In genomic region chr7:132580717-132581285, GRCh38 we compare ENCODE assay signal across 8 cellular contexts. TPM values are rescaled to one million over a fixed set of nuclear protein-coding genes. Genes with fewer than 3 reads are reported as not detected.
DNase-seq lines count a peak whose midpoint lies in the region; ATAC-seq and TF ChIP-seq lines count a peak whose summit lies in the region.

No MANE protein-coding gene starts in this region.

- DNase-seq in CD8-positive, alpha-beta memory T cell = peak; percentile 52 to 71 (median 61)
- DNase-seq in MM.1S = peak; percentile 78
- peak; percentile 30 to 58 for DNase-seq in SJSA1 (ENCODE audit: low read depth in 1 of 2, low spot score in 2 of 2)
- DNase-seq in activated naive CD8-positive, alpha-beta T cell treated with anti-CD3 and anti-CD28 coated beads for 36 hours = peak; percentile 63
- DNase-seq in heart left ventricle = peak; percentile 70 to 76 (median 74)
- peak; percentile 71 for DNase-seq in putamen (ENCODE audit: low spot score)
- DNase-seq in mesenteric fat pad (ENCODE audit: low spot score) = no peak

- peak; percentile 91 for TF ChIP-seq CTCF in MM.1S (IDR thresholded peaks at IDR 0.05; ENCODE audit: low read length)
- TF ChIP-seq CTCF in heart left ventricle (IDR thresholded peaks at IDR 0.05) = peak; percentile 60 to 87 (median 76)

- ATAC-seq in GM21367 (IDR thresholded peaks at IDR 0.05; ENCODE audit: unreplicated experiment) = peak; percentile 69
- peak; percentile 25 to 60 (median 44) for ATAC-seq in heart left ventricle

- H2AFZ ChIP-seq in MM.1S (ENCODE audit: low read length) = no peak overlapping the region

- no peak overlapping the region for H3K4me3 Mint-ChIP-seq in CD8-positive, alpha-beta memory T cell
- no peak overlapping the region for H3K4me3 Mint-ChIP-seq in activated naive CD8-positive, alpha-beta T cell treated with anti-CD3 and anti-CD28 coated beads for 36 hours

- no peak overlapping the region for H3K27ac ChIP-seq in CD8-positive, alpha-beta memory T cell (ENCODE audit: low read depth, low read length)
- no peak overlapping the region for H3K27ac ChIP-seq in MM.1S (ENCODE audit: low read length)
- H3K27ac ChIP-seq in SJSA1 = no peak overlapping the region
- H3K27ac ChIP-seq in heart left ventricle = no peak overlapping the region

- intact Hi-C loops in heart left ventricle (cut with DNase I) = loop anchor here (1.0 to 10.0 kb wide), 14 partner anchors 184 to 896 kb away; no protein-coding TSS in a partner anchor

- H3K27me3 Mint-ChIP-seq in CD8-positive, alpha-beta memory T cell = peaks cover 31 to 47% of the 10 kb centered on the region in 2 donors
- H3K27me3 Mint-ChIP-seq in activated naive CD8-positive, alpha-beta T cell treated with anti-CD3 and anti-CD28 coated beads for 36 hours = peaks cover 36% of the 10 kb centered on the region

- H3K27ac Mint-ChIP-seq in CD8-positive, alpha-beta memory T cell = no peak overlapping the region
- no peak overlapping the region for H3K27ac Mint-ChIP-seq in activated naive CD8-positive, alpha-beta T cell treated with anti-CD3 and anti-CD28 coated beads for 36 hours

- WGBS in heart left ventricle, 4 donors = 0 to 7% (median 5%) methylated on average over 2 to 4 of the region's 4 CpGs

- CTCF ChIA-PET in CD8-positive, alpha-beta memory T cell (lab: Charles Lee) = interaction anchor here (0.7 to 4.7 kb wide), 24 partner anchors 9 to 1737 kb away, joined by 3 to 80 read pairs (median 4); no protein-coding TSS in a partner anchor

- no peaks in the 10 kb centered on the region for H3K9me3 ChIP-seq in CD8-positive, alpha-beta memory T cell (ENCODE audit: low read length)
- H3K9me3 ChIP-seq in MM.1S (replicated peaks; ENCODE audit: insufficient read depth, low read length) (no peaks in the 10 kb centered on the region), SJSA1 (replicated peaks) (no peaks in the 10 kb centered on the region), heart left ventricle (no peaks in the 10 kb centered on the region)

- peaks cover 10% of the 10 kb centered on the region for H3K27me3 ChIP-seq in CD8-positive, alpha-beta memory T cell (ENCODE audit: insufficient read depth, low read length, poor library complexity, severe bottlenecking)
- peaks cover 19% of the 10 kb centered on the region for H3K27me3 ChIP-seq in MM.1S (replicated peaks; ENCODE audit: insufficient read depth, low read length)
- H3K27me3 ChIP-seq in SJSA1 (replicated peaks) = peaks cover 34% of the 10 kb centered on the region
- peaks cover 0 to 26% (median 0%) of the 10 kb centered on the region in 9 donors for H3K27me3 ChIP-seq in heart left ventricle

- H3K4me3 ChIP-seq in CD8-positive, alpha-beta memory T cell (ENCODE audit: low read length) = no peak overlapping the region
- no peak overlapping the region for H3K4me3 ChIP-seq in MM.1S (ENCODE audit: low read length)
- H3K4me3 ChIP-seq in SJSA1 = no peak overlapping the region
- no peak overlapping the region for H3K4me3 ChIP-seq in heart left ventricle

- TF ChIP-seq POLR2A in heart left ventricle (IDR thresholded peaks at IDR 0.05) = no peak

- no peak overlapping the region for H3K4me2 ChIP-seq in MM.1S (ENCODE audit: low read depth, low read length)

- POLR2A ChIA-PET in CD8-positive, alpha-beta memory T cell (lab: Charles Lee) = no interaction called here

- no peaks in the 10 kb centered on the region for H4K20me1 ChIP-seq in MM.1S (ENCODE audit: insufficient read depth, low read length)

- no peaks in the 10 kb centered on the region for H3K36me3 Mint-ChIP-seq in CD8-positive, alpha-beta memory T cell
- no peaks in the 10 kb centered on the region for H3K36me3 Mint-ChIP-seq in activated naive CD8-positive, alpha-beta T cell treated with anti-CD3 and anti-CD28 coated beads for 36 hours

- peaks cover 2% of the 10 kb centered on the region for H3K4me1 ChIP-seq in CD8-positive, alpha-beta memory T cell (ENCODE audit: insufficient read depth, low read length)
- no peaks in the 10 kb centered on the region for H3K4me1 ChIP-seq in MM.1S (ENCODE audit: low read length)
- no peaks in the 10 kb centered on the region; the same call in 1 of the 2 replicates for H3K4me1 ChIP-seq in SJSA1 (replicated peaks)
- peaks cover 0 to 18% (median 6%) of the 10 kb centered on the region in 12 donors for H3K4me1 ChIP-seq in heart left ventricle

- peaks cover 2 to 13% (median 9%) of the 10 kb centered on the region in 3 donors for H3K4me1 Mint-ChIP-seq in CD8-positive, alpha-beta memory T cell
- H3K4me1 Mint-ChIP-seq in activated naive CD8-positive, alpha-beta T cell treated with anti-CD3 and anti-CD28 coated beads for 36 hours = peaks cover 7% of the 10 kb centered on the region

- no peak overlapping the region for H3K9ac ChIP-seq in MM.1S (ENCODE audit: low read length)

- no peaks in the 10 kb centered on the region for H3K9me3 Mint-ChIP-seq in CD8-positive, alpha-beta memory T cell
- no peaks in the 10 kb centered on the region for H3K9me3 Mint-ChIP-seq in activated naive CD8-positive, alpha-beta T cell treated with anti-CD3 and anti-CD28 coated beads for 36 hours

- no peaks in the 10 kb centered on the region for H3F3A ChIP-seq in MM.1S (ENCODE audit: insufficient read depth, low read length)

- no peaks in the 10 kb centered on the region for H3K79me2 ChIP-seq in MM.1S (ENCODE audit: low read length)

- no peaks in the 10 kb centered on the region for H3K9me2 ChIP-seq in MM.1S (replicated peaks; ENCODE audit: insufficient read depth, low read length)

- no peaks in the 10 kb centered on the region for H3K36me3 ChIP-seq in CD8-positive, alpha-beta memory T cell (ENCODE audit: insufficient read depth, low read length)
- no peaks in the 10 kb centered on the region for H3K36me3 ChIP-seq in MM.1S (replicated peaks; ENCODE audit: insufficient read depth, low read length)
- H3K36me3 ChIP-seq in SJSA1 = no peaks in the 10 kb centered on the region
- no peaks in the 10 kb centered on the region for H3K36me3 ChIP-seq in heart left ventricle

RNA-seq across cellular contexts. Expression of gene PLXNA4, which starts 4.5 kb away (rescaled TPM):
- total RNA-seq in CD8-positive, alpha-beta memory T cell = under 1 TPM in 1 of 2 experiments, not detected in 1; 0.02 TPM
- polyA plus RNA-seq in CD8-positive, alpha-beta memory T cell = 0.05 TPM
- total RNA-seq in SJSA1 (2014; rRNA removed; shearing (Covaris generic)) = not detected in 2 replicates
- total RNA-seq in activated naive CD8-positive, alpha-beta T cell treated with anti-CD3 and anti-CD28 coated beads for 36 hours = under 1 TPM; 0.12 to 0.29 TPM
- total RNA-seq in heart left ventricle (10 to 100 TPM in 7 of 9 donors, 1 to 10 TPM in 2; 8.5 to 22.1 (median 10.9) TPM), mesenteric fat pad (133 TPM)
- 1 to 10 TPM; 1.8 to 4.3 TPM for polyA plus RNA-seq in heart left ventricle
